Comparison of ENCODE assay signal across 19 cellular contexts in genomic region chr9:5440426-5440825, GRCh38. TPM values are rescaled to one million over a fixed set of nuclear protein-coding genes. Genes with fewer than 3 reads are reported as not detected.
DNase-seq lines count a peak whose midpoint lies in the region; ATAC-seq, FAIRE-seq and TF ChIP-seq lines count a peak whose summit lies in the region.
"Had no signal": no experiment of that assay in that cellular context is flagged by ENCODE, and none has a peak within 500 bp of the region (broad histone marks: within the 10 kb centered on the region; RNA-seq: fewer than 3 reads in every experiment).

No MANE protein-coding gene starts in this region.

- peak overlapping the region; percentile 13 for H3K27ac Mint-ChIP-seq in activated T-cell treated with anti-CD3 and anti-CD28 coated beads, Interleukin-2, amount 50 U/mL, for 24 hours
- H3K27ac Mint-ChIP-seq in HFFc6 (peak overlapping the region; percentile 33), astrocyte (ENCODE audit: unreplicated experiment) (peak overlapping the region; percentile 1)
- H3K27ac Mint-ChIP-seq in stimulated activated memory B cell treated with anti-CD40 and anti-IgM and Interleukin-4, amounts not matched to agents 10 μg/mL and 1 μg/mL and 100 μg/mL, for 72 hours = peak overlapping the region; percentile 27
- H3K27ac Mint-ChIP-seq: CD14-positive monocyte had no signal

- no peak overlapping the region for H3K9ac ChIP-seq in astrocyte (ENCODE audit: low read length)

- H3K36me3 ChIP-seq in astrocyte (ENCODE audit: insufficient read depth, low read length) = no peaks in the 10 kb centered on the region
- H3K36me3 ChIP-seq: MG63 had no signal

- no peak for ATAC-seq in stimulated activated memory B cell treated with anti-CD40 and anti-IgM and Interleukin-4, amounts not matched to agents 10 μg/mL and 1 μg/mL and 100 μg/mL, for 72 hours
- ATAC-seq in HG03521 (IDR thresholded peaks at IDR 0.05; ENCODE audit: unreplicated experiment) = no peak

- no peak overlapping the region for H3K27ac ChIP-seq in astrocyte (ENCODE audit: low read depth, low read length)

- no peaks in the 10 kb centered on the region for H3K9me3 ChIP-seq in astrocyte (ENCODE audit: insufficient read depth, low read depth, low read length)
- H3K9me3 ChIP-seq: MG63 had no signal

- peaks cover 66% of the 10 kb centered on the region for H3K4me1 Mint-ChIP-seq in activated T-cell treated with anti-CD3 and anti-CD28 coated beads, Interleukin-2, amount 50 U/mL, for 24 hours (ENCODE audit: low read depth)
- peaks cover 54% of the 10 kb centered on the region for H3K4me1 Mint-ChIP-seq in HFFc6 (ENCODE audit: low read depth)
- H3K4me1 Mint-ChIP-seq in astrocyte (ENCODE audit: low read depth, unreplicated experiment) = peaks cover 27% of the 10 kb centered on the region
- peaks cover 42% of the 10 kb centered on the region for H3K4me1 Mint-ChIP-seq in stimulated activated memory B cell treated with anti-CD40 and anti-IgM and Interleukin-4, amounts not matched to agents 10 μg/mL and 1 μg/mL and 100 μg/mL, for 72 hours

- H2AFZ ChIP-seq in astrocyte (ENCODE audit: low read depth, low read length) = no peak overlapping the region

- H3K27me3 ChIP-seq in astrocyte (ENCODE audit: insufficient read depth, low read length) = no peaks in the 10 kb centered on the region
- H3K27me3 ChIP-seq: MG63 had no signal

- no peaks in the 10 kb centered on the region for H4K20me1 ChIP-seq in astrocyte (ENCODE audit: insufficient read depth, low read length)

- peaks cover 22% of the 10 kb centered on the region for H3K36me3 Mint-ChIP-seq in activated T-cell treated with anti-CD3 and anti-CD28 coated beads, Interleukin-2, amount 50 U/mL, for 24 hours (ENCODE audit: low read depth)
- peaks cover 9% of the 10 kb centered on the region for H3K36me3 Mint-ChIP-seq in HFFc6 (ENCODE audit: low read depth)
- H3K36me3 Mint-ChIP-seq in astrocyte (ENCODE audit: low read depth, unreplicated experiment) = peaks cover 5% of the 10 kb centered on the region
- H3K36me3 Mint-ChIP-seq in stimulated activated memory B cell treated with anti-CD40 and anti-IgM and Interleukin-4, amounts not matched to agents 10 μg/mL and 1 μg/mL and 100 μg/mL, for 72 hours = peaks cover 2% of the 10 kb centered on the region

- no peak overlapping the region for H3K4me3 ChIP-seq in astrocyte (ENCODE audit: insufficient read depth, low read depth, low read length)
- H3K4me3 ChIP-seq: MG63 had no signal

- TF ChIP-seq CTCF in HFFc6 (IDR thresholded peaks at IDR 0.05) (no peak), astrocyte (IDR thresholded peaks at IDR 0.05; ENCODE audit: insufficient read depth, low read depth, low read length) (no peak)

- no peak overlapping the region for H3K4me2 ChIP-seq in astrocyte (ENCODE audit: low read length)

- FAIRE-seq in astrocyte (lab: Jason Lieb, UNC) = no peak
- FAIRE-seq: H1 had no signal

- H3K4me3 Mint-ChIP-seq in activated T-cell treated with anti-CD3 and anti-CD28 coated beads, Interleukin-2, amount 50 U/mL, for 24 hours = no peak overlapping the region
- H3K4me3 Mint-ChIP-seq in HFFc6 (no peak overlapping the region), astrocyte (ENCODE audit: unreplicated experiment) (no peak overlapping the region)
- H3K4me3 Mint-ChIP-seq in stimulated activated memory B cell treated with anti-CD40 and anti-IgM and Interleukin-4, amounts not matched to agents 10 μg/mL and 1 μg/mL and 100 μg/mL, for 72 hours = no peak overlapping the region
- H3K4me3 Mint-ChIP-seq: CD14-positive monocyte had no signal

- no peak for DNase-seq in activated T-cell treated with anti-CD3 and anti-CD28 coated beads, Interleukin-2, amount 50 U/mL, for 24 hours
- no peak for DNase-seq in activated T-cell treated with anti-CD3 and anti-CD28 coated beads, Interleukin-2, amount 50 U/mL, for 1 hour
- no peak for DNase-seq in HFFc6
- DNase-seq in astrocyte (ENCODE audit: low read depth) = no peak
- no peak for DNase-seq in HUDEP-2 (lab: John Stamatoyannopoulos, UW; ENCODE audit: unreplicated experiment in 76 of 76)
- DNase-seq: AML-193, COR-L47, DMS153, Karpas-422, MG63, NCI-H1092, NCI-H1694, NCI-H2107, NCI-H524 treated with DMSO at 0.1 percent for 48 hours, SHP77 had no signal

- H3K79me2 ChIP-seq in astrocyte (ENCODE audit: insufficient read depth, low read length) = peaks cover 5% of the 10 kb centered on the region

- H3K4me1 ChIP-seq in astrocyte (ENCODE audit: insufficient read depth, low read length) = peaks cover 17% of the 10 kb centered on the region

- no peaks in the 10 kb centered on the region for H3K27me3 Mint-ChIP-seq in activated T-cell treated with anti-CD3 and anti-CD28 coated beads, Interleukin-2, amount 50 U/mL, for 24 hours
- H3K27me3 Mint-ChIP-seq in HFFc6 (ENCODE audit: insufficient read depth) = no peaks in the 10 kb centered on the region
- H3K27me3 Mint-ChIP-seq in astrocyte (ENCODE audit: low read depth, unreplicated experiment) = no peaks in the 10 kb centered on the region
- H3K27me3 Mint-ChIP-seq in stimulated activated memory B cell treated with anti-CD40 and anti-IgM and Interleukin-4, amounts not matched to agents 10 μg/mL and 1 μg/mL and 100 μg/mL, for 72 hours = no peaks in the 10 kb centered on the region

- no peaks in the 10 kb centered on the region for H3K9me3 Mint-ChIP-seq in activated T-cell treated with anti-CD3 and anti-CD28 coated beads, Interleukin-2, amount 50 U/mL, for 24 hours
- H3K9me3 Mint-ChIP-seq in HFFc6 (peaks cover under 1% of the 10 kb centered on the region), astrocyte (ENCODE audit: unreplicated experiment) (peaks cover 7% of the 10 kb centered on the region)
- H3K9me3 Mint-ChIP-seq in stimulated activated memory B cell treated with anti-CD40 and anti-IgM and Interleukin-4, amounts not matched to agents 10 μg/mL and 1 μg/mL and 100 μg/mL, for 72 hours = no peaks in the 10 kb centered on the region
- H3K9me3 Mint-ChIP-seq: CD14-positive monocyte had no signal

RNA-seq across cellular contexts. Expression of gene PLGRKT, which starts 2.7 kb away (rescaled TPM):
- 10 to 100 TPM; 18.0 to 26.5 (median 21.4) TPM for total RNA-seq in HFFc6 (2021; fragmentation: NEBNext Ultra II Directional; extraction: Animal tissue kit (Norgen Biotek cat#: 25700))
- 10.6 and 14.7 TPM in 2 replicates for total RNA-seq in astrocyte

RNA-seq across cellular contexts. Expression of gene CD274, which starts 9.9 kb away (rescaled TPM):
- 10 to 100 TPM; 10.3 to 15.9 (median 13.0) TPM for total RNA-seq in HFFc6 (2021; fragmentation: NEBNext Ultra II Directional; extraction: Animal tissue kit (Norgen Biotek cat#: 25700))
- total RNA-seq in astrocyte = 20.5 and 21.4 TPM in 2 replicates
